10 cellular contexts compared by ENCODE assay signal in the genomic region with DNA sequence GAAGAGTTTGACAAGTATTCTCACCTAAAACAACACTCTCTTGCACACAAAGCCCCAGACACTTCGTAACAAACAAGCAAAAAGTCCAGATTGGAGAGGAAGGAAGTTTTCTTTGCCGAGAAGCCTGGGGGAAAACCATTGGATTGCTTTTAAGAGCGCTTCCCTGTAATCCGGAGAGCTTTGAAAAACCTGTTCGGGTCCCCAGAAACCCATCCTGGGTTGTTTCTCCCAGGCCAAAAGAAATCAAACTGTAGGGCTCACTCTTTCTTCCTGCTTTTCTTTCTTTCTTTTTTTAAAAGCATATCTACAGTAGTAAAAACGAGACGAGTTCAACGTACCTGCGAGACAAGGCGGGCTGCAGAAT. TPM values are rescaled to one million over a fixed set of nuclear protein-coding genes. Genes with fewer than 3 reads are reported as not detected.
DNase-seq lines count a peak whose midpoint lies in the region; ATAC-seq and TF ChIP-seq lines count a peak whose summit lies in the region.
"Had no signal": no experiment of that assay in that cellular context is flagged by ENCODE, and none has a peak within 500 bp of the region (broad histone marks: within the 10 kb centered on the region; RNA-seq: fewer than 3 reads in every experiment).

No MANE protein-coding gene starts in this region.

- ATAC-seq in heart left ventricle: no peak
- ATAC-seq in GM21447 (IDR thresholded peaks at IDR 0.05; ENCODE audit: unreplicated experiment): no peak

- no peaks in the 10 kb centered on the region for H3K36me3 ChIP-seq in heart left ventricle
- no peaks in the 10 kb centered on the region for H3K36me3 ChIP-seq in iPS-20b (ENCODE audit: insufficient read depth, low read depth, low read length)
- no peaks in the 10 kb centered on the region for H3K36me3 ChIP-seq in thymus (ENCODE audit: control insufficient read depth, insufficient read depth)

- intact Hi-C loops in heart left ventricle (cut with DNase I): loop anchor here in 3 of 10 donors (10.0 kb wide), 2 partner anchors 469 to 719 kb away; no protein-coding TSS in a partner anchor
- intact Hi-C loops in cardiac septum (cut with DNase I): loop anchor here (10.0 kb wide), 1 partner anchor 979 kb away; no protein-coding TSS in a partner anchor

- H3K4me1 Mint-ChIP-seq in activated naive CD8-positive, alpha-beta T cell treated with anti-CD3 and anti-CD28 coated beads for 36 hours: peaks cover 16% of the 10 kb centered on the region

- H3K4me3 ChIP-seq in heart left ventricle (peak overlapping the region in 10 of 12 donors; percentile 4 to 45 (median 30)), iPS-20b (ENCODE audit: low read length) (peak overlapping the region; percentile 88), thymus (ENCODE audit: low read length) (peak overlapping the region; percentile 42)

- no peaks in the 10 kb centered on the region for H3K9me3 ChIP-seq in heart left ventricle
- no peaks in the 10 kb centered on the region for H3K9me3 ChIP-seq in iPS-20b (ENCODE audit: insufficient read depth, low read depth, low read length)
- H3K9me3 ChIP-seq in thymus (ENCODE audit: control insufficient read depth): peaks cover 4% of the 10 kb centered on the region

- 3 to 5% (median 4%) methylated on average over 10 of the region's 10 CpGs for WGBS in heart left ventricle, 4 donors
- 5% methylated on average over 10 of the region's 10 CpGs for WGBS in thymus

- H3K36me3 Mint-ChIP-seq in activated naive CD8-positive, alpha-beta T cell treated with anti-CD3 and anti-CD28 coated beads for 36 hours: peaks cover 13% of the 10 kb centered on the region

- H3K9me3 Mint-ChIP-seq in activated naive CD8-positive, alpha-beta T cell treated with anti-CD3 and anti-CD28 coated beads for 36 hours: peaks cover 20% of the 10 kb centered on the region

- H3K4me1 ChIP-seq in heart left ventricle (peaks cover 0 to 45% (median 18%) of the 10 kb centered on the region in 12 donors), iPS-20b (ENCODE audit: insufficient read depth, low read length) (peaks cover 41% of the 10 kb centered on the region; the same call in 1 of the 2 replicates), thymus (ENCODE audit: control insufficient read depth, insufficient read depth, low read length) (no peaks in the 10 kb centered on the region)

- H3K27ac ChIP-seq in heart left ventricle (no peak overlapping the region), iPS-20b (ENCODE audit: low read length) (no peak overlapping the region), thymus (ENCODE audit: low read depth) (no peak overlapping the region)

- peak overlapping the region; percentile 73 for H3K4me3 Mint-ChIP-seq in activated naive CD8-positive, alpha-beta T cell treated with anti-CD3 and anti-CD28 coated beads for 36 hours

- H3K27me3 ChIP-seq in heart left ventricle (peaks cover 58 to 100% (median 97%) of the 10 kb centered on the region in 9 donors), iPS-20b (ENCODE audit: insufficient read depth, low read length) (peaks cover 74% of the 10 kb centered on the region), thymus (ENCODE audit: control insufficient read depth, insufficient read depth) (peaks cover 76% of the 10 kb centered on the region)

- H3K27me3 Mint-ChIP-seq in activated naive CD8-positive, alpha-beta T cell treated with anti-CD3 and anti-CD28 coated beads for 36 hours: peaks cover 90% of the 10 kb centered on the region

- peak overlapping the region; percentile 77; the same call in 1 of the 2 replicates for H3K9ac ChIP-seq in iPS-20b (ENCODE audit: low read depth, low read length)

- DNase-seq in heart left ventricle (no peak), cardiac septum (ENCODE audit: low spot score) (no peak), islet precursor cell (no peak), GM20000 (ENCODE audit: low spot score) (no peak)
- DNase-seq in activated naive CD8-positive, alpha-beta T cell treated with anti-CD3 and anti-CD28 coated beads for 36 hours: no peak
- DNase-seq: DND-41, head of caudate nucleus had no signal

- TF ChIP-seq POLR2A in heart left ventricle (IDR thresholded peaks at IDR 0.05): no peak

- TF ChIP-seq CTCF in heart left ventricle (IDR thresholded peaks at IDR 0.05): no peak
- no peak for TF ChIP-seq CTCF in GM20000 (IDR thresholded peaks at IDR 0.05; ENCODE audit: extremely low read depth, missing control alignments)

- no peak overlapping the region for H3K27ac Mint-ChIP-seq in activated naive CD8-positive, alpha-beta T cell treated with anti-CD3 and anti-CD28 coated beads for 36 hours

RNA-seq across cellular contexts. Expression of gene SP8, which starts 0.7 kb away (rescaled TPM):
- total RNA-seq in heart left ventricle (not detected), cardiac septum (not detected)
- polyA plus RNA-seq in heart left ventricle (not detected), thymus (0.05 TPM)
- not detected for total RNA-seq in activated naive CD8-positive, alpha-beta T cell treated with anti-CD3 and anti-CD28 coated beads for 36 hours

Comparison
In these comparisons a context has a peak if more than half of its experiments do, and no peak if none do; other contexts are left out.
1. H3K4me3 ChIP-seq: peak in every context shown above with its lines; median percentile 88 in iPS-20b; 42 in thymus; 30 in heart left ventricle.